ENCODE assay signal across 8 cellular contexts in genomic region chr2:181104512-181105121, GRCh38.
DNase-seq lines count a peak whose midpoint lies in the region; ATAC-seq and TF ChIP-seq lines count a peak whose summit lies in the region.

No MANE protein-coding gene starts in this region.

- H3K36me3 Mint-ChIP-seq in Calu3 (ENCODE audit: insufficient read depth, unreplicated experiment), result no peaks in the 10 kb centered on the region

- intact Hi-C loops in Calu3 (cut with micrococcal nuclease; ENCODE audit: unreplicated experiment) (loop anchor here (1.0 to 5.0 kb wide), 6 partner anchors 362 to 1028 kb away; no protein-coding TSS in a partner anchor), upper lobe of right lung (cut with DNase I) (loop anchor here (10.0 kb wide), 1 partner anchor 360 kb away; no protein-coding TSS in a partner anchor)

- H3K36me3 ChIP-seq in kidney epithelial cell (ENCODE audit: control insufficient read depth, insufficient read depth, low read length) (no peaks in the 10 kb centered on the region), upper lobe of right lung (no peaks in the 10 kb centered on the region)

- CTCF ChIA-PET in Calu3 (lab: Charles Lee), result interaction anchor here (1.0 to 2.4 kb wide), 2 partner anchors 362 to 610 kb away, joined by 6 to 8 read pairs; no protein-coding TSS in a partner anchor

- H3K27ac Mint-ChIP-seq in Calu3 (ENCODE audit: unreplicated experiment), result no peak overlapping the region

- DNase-seq in Calu3, result peak; percentile 39
- peak; percentile 75 for DNase-seq in HCEC 1CT
- DNase-seq in NCI-H774 (lab: John Stamatoyannopoulos, UW), result peak; percentile 50
- DNase-seq in astrocyte of the hippocampus (ENCODE audit: low read depth, low spot score), result peak; percentile 75
- no peak for DNase-seq in kidney epithelial cell (ENCODE audit: low read depth)
- DNase-seq in upper lobe of right lung, result no peak
- DNase-seq in activated CD4-positive, alpha-beta T cell treated with anti-CD3 and anti-CD28 coated beads for 48 hours, result no peak
- no peak for DNase-seq in UCSD-AML1 (lab: John Stamatoyannopoulos, UW; ENCODE audit: unreplicated experiment)

- peaks cover 5% of the 10 kb centered on the region for H3K4me1 ChIP-seq in upper lobe of right lung

- H3K9me3 Mint-ChIP-seq in Calu3 (ENCODE audit: low read depth, unreplicated experiment), result peaks cover 1% of the 10 kb centered on the region

- H3K4me3 ChIP-seq in kidney epithelial cell (ENCODE audit: low read depth, low read length), result no peak overlapping the region
- H3K4me3 ChIP-seq in upper lobe of right lung, result no peak overlapping the region

- ATAC-seq in upper lobe of right lung, result peak; percentile 59

- no peak overlapping the region for H3K27ac ChIP-seq in upper lobe of right lung

- H3K9me3 ChIP-seq in upper lobe of right lung, result no peaks in the 10 kb centered on the region

- TF ChIP-seq CTCF in Calu3 (IDR thresholded peaks at IDR 0.05; ENCODE audit: unreplicated experiment) (peak; percentile 68), kidney epithelial cell (IDR thresholded peaks at IDR 0.05; ENCODE audit: insufficient read depth, low read length, poor library complexity, severe bottlenecking) (peak; percentile 79), upper lobe of right lung (IDR thresholded peaks at IDR 0.05) (peak; percentile 67)

- BruUV-seq in Calu3 (replicated peaks; lab: Mats Ljungman, UMichigan), result no TSS peak

- H3K4me1 Mint-ChIP-seq in Calu3 (ENCODE audit: low read depth, unreplicated experiment), result peaks cover 9% of the 10 kb centered on the region

- H3K27me3 ChIP-seq in kidney epithelial cell (ENCODE audit: control insufficient read depth, insufficient read depth, low read length), result no peaks in the 10 kb centered on the region
- H3K27me3 ChIP-seq in upper lobe of right lung, result no peaks in the 10 kb centered on the region

- no peaks in the 10 kb centered on the region for H3K27me3 Mint-ChIP-seq in Calu3 (ENCODE audit: unreplicated experiment)

- H3K4me3 Mint-ChIP-seq in Calu3 (ENCODE audit: low read depth, unreplicated experiment), result no peak overlapping the region

Comparison
In these comparisons a context has a peak if more than half of its experiments do, and no peak if none do; other contexts are left out.
1. DNase-seq: peak in Calu3 (single experiment), HCEC 1CT (single experiment), NCI-H774 (single experiment) and astrocyte of the hippocampus (single experiment); none in kidney epithelial cell (single experiment), upper lobe of right lung (single experiment), activated CD4-positive, alpha-beta T cell treated with anti-CD3 and anti-CD28 coated beads for 48 hours (single experiment) and UCSD-AML1 (single experiment).
2. Peak in every context shown above with its lines, with median percentiles within 50 percentile points of each other: CTCF ChIP-seq.